Comparison of ENCODE assay signal across 27 cellular contexts in the genomic region with DNA sequence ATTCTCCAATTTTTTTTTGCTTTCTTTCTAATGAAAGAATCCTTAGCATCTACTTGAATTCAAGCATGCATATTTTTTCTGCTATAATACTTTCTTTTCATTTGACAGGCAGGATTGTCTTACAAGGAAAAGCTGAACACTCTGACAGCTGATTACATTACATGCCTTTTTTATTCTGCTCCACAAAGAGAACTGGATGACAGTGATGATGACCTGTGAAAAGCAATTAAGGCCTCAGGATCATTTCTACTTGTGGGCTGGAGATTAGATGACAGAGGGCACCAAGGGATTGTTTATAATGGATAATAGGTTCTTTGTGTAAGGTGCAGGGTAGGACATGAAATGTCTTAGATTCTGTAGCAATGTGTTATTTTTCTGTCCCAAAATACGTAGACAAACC.
"Had no signal": no experiment of that assay in that cellular context is flagged by ENCODE, and none has a peak within 500 bp of the region (broad histone marks: within the 10 kb centered on the region; RNA-seq: fewer than 3 reads in every experiment).

No MANE protein-coding gene starts in this region.

- FAIRE-seq: endometrium, small intestine had no signal

- H3K36me3 Mint-ChIP-seq: immature natural killer cell; mesothelial cell of epicardium; naive B cell; stimulated activated naive B cell treated with anti-CD40 and anti-IgM and Interleukin-4, amounts not matched to agents 10 μg/mL and 1 μg/mL and 100 μg/mL, for 72 hours had no signal

- H3K4me3 ChIP-seq: coronary artery, esophagus squamous epithelium, left lung, mucosa of descending colon, ovary, right lobe of liver, thoracic aorta, vagina had no signal

- H3K9me3 Mint-ChIP-seq: immature natural killer cell; mesothelial cell of epicardium; stimulated activated naive CD8-positive, alpha-beta T cell treated with anti-CD3 and anti-CD28 coated beads, Interleukin-15, Interleukin-2, amounts not matched to agents 100 ng/mL and 50 ng/mL, for 24 hours had no signal

- H3K9me3 ChIP-seq: esophagus squamous epithelium, left lung, mucosa of descending colon, ovary, right lobe of liver, thoracic aorta, vagina had no signal

- H3K4me1 Mint-ChIP-seq: mesothelial cell of epicardium; naive B cell; nephron; stimulated activated naive B cell treated with anti-CD40 and anti-IgM and Interleukin-4, amounts not matched to agents 10 μg/mL and 1 μg/mL and 100 μg/mL, for 72 hours had no signal

- H3K27ac ChIP-seq: coronary artery, esophagus squamous epithelium, left lung, ovary, right lobe of liver, thoracic aorta, vagina had no signal

- H3K4me1 ChIP-seq: esophagus squamous epithelium, left lung, right lobe of liver, vagina had no signal

- DNase-seq: dermis blood vessel endothelial cell; effector memory CD4-positive, alpha-beta T cell; erythroblast; esophagus squamous epithelium; foreskin melanocyte; hypothalamus; immature natural killer cell; islet precursor cell; left lung; mesenchymal stem cell; mucosa of descending colon; naive B cell; occipital lobe; ovary; right lobe of liver; small intestine; stimulated activated CD4-positive, alpha-beta T cell treated with anti-CD3 and anti-CD28 coated beads, Interleukin-15, amount 100 ng/mL, for 24 hours; stimulated activated CD4-positive, alpha-beta T cell treated with anti-CD3 and anti-CD28 coated beads, Interleukin-2, amount 100 ng/mL, for 48 hours; stimulated activated naive B cell treated with anti-CD40 and anti-IgM and Interleukin-4, amounts not matched to agents 10 μg/mL and 1 μg/mL and 100 μg/mL, for 72 hours; trophoblast cell had no signal

- H3K27me3 ChIP-seq: esophagus squamous epithelium, left lung, ovary, right lobe of liver, vagina had no signal

- H3K27ac Mint-ChIP-seq: immature natural killer cell; mesothelial cell of epicardium; naive B cell; nephron; stimulated activated naive B cell treated with anti-CD40 and anti-IgM and Interleukin-4, amounts not matched to agents 10 μg/mL and 1 μg/mL and 100 μg/mL, for 72 hours; stimulated activated naive CD8-positive, alpha-beta T cell treated with anti-CD3 and anti-CD28 coated beads, Interleukin-15, Interleukin-2, amounts not matched to agents 100 ng/mL and 50 ng/mL, for 24 hours had no signal

- ATAC-seq: left lung; mucosa of descending colon; right lobe of liver; stimulated activated naive B cell treated with anti-CD40 and anti-IgM and Interleukin-4, amounts not matched to agents 10 μg/mL and 1 μg/mL and 100 μg/mL, for 72 hours had no signal

- H3K36me3 ChIP-seq: esophagus squamous epithelium, left lung, ovary, right lobe of liver, thoracic aorta, vagina had no signal

- H3K4me3 Mint-ChIP-seq: immature natural killer cell; mesothelial cell of epicardium; naive B cell; nephron; stimulated activated naive B cell treated with anti-CD40 and anti-IgM and Interleukin-4, amounts not matched to agents 10 μg/mL and 1 μg/mL and 100 μg/mL, for 72 hours; stimulated activated naive CD8-positive, alpha-beta T cell treated with anti-CD3 and anti-CD28 coated beads, Interleukin-15, Interleukin-2, amounts not matched to agents 100 ng/mL and 50 ng/mL, for 24 hours had no signal
